In the genomic region with DNA sequence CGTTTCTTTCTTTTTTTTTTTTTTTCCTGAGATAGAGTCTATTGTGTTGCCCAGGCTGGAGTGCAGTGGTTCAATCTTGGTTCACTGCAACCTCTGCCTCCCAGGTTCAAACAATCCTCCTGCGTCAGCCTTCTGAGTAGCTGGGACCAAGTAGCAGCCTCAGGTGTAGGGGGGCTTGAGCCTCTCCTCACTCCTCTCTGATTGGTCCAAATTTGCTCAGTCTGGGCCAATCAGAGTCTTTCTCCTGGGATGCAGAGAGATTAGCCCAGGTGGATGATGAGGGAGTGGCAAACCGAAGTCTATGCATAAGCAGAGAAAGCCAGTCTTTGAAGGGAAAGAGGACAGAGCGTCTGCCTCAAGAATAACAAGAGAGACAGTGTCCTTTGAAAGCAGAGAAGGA, we compare ENCODE assay signal across 22 cellular contexts.
"Had no signal": no experiment of that assay in that cellular context is flagged by ENCODE, and none has a peak within 500 bp of the region (broad histone marks: within the 10 kb centered on the region; RNA-seq: fewer than 3 reads in every experiment).

No MANE protein-coding gene starts in this region.

- H3K9me3 ChIP-seq: esophagus squamous epithelium, gastroesophageal sphincter, neutrophil, psoas muscle, spleen, tibial artery, upper lobe of right lung, vagina had no signal

- H3K27ac ChIP-seq: esophagus squamous epithelium, gastroesophageal sphincter, neutrophil, psoas muscle, spleen, tibial artery, upper lobe of right lung, vagina had no signal

- H3K4me3 Mint-ChIP-seq: naive thymus-derived CD4-positive, alpha-beta T cell; nephron progenitor cell; stimulated activated memory B cell treated with anti-CD40 and anti-IgM and Interleukin-4, amounts not matched to agents 10 μg/mL and 1 μg/mL and 100 μg/mL, for 72 hours; stimulated activated naive CD8-positive, alpha-beta T cell treated with anti-CD3 and anti-CD28 coated beads, Interleukin-15, Interleukin-2, amounts not matched to agents 100 ng/mL and 50 ng/mL, for 24 hours had no signal

- H3K27ac Mint-ChIP-seq: nephron progenitor cell; stimulated activated memory B cell treated with anti-CD40 and anti-IgM and Interleukin-4, amounts not matched to agents 10 μg/mL and 1 μg/mL and 100 μg/mL, for 72 hours; stimulated activated naive CD8-positive, alpha-beta T cell treated with anti-CD3 and anti-CD28 coated beads, Interleukin-15, Interleukin-2, amounts not matched to agents 100 ng/mL and 50 ng/mL, for 24 hours had no signal

- H3K4me1 Mint-ChIP-seq: naive thymus-derived CD4-positive, alpha-beta T cell had no signal

- ATAC-seq: gastroesophageal sphincter; left colon; left ventricle myocardium superior; naive thymus-derived CD4-positive, alpha-beta T cell; psoas muscle; sciatic nerve; stimulated activated memory B cell treated with anti-CD40 and anti-IgM and Interleukin-4, amounts not matched to agents 10 μg/mL and 1 μg/mL and 100 μg/mL, for 72 hours; upper lobe of right lung had no signal

- H3K27me3 ChIP-seq: esophagus squamous epithelium, gastroesophageal sphincter, neutrophil, spleen, tibial artery, upper lobe of right lung, vagina had no signal

- H3K4me3 ChIP-seq: esophagus squamous epithelium, gastroesophageal sphincter, psoas muscle, spleen, tibial artery, upper lobe of right lung, vagina had no signal

- H3K9me3 Mint-ChIP-seq: nephron progenitor cell; stimulated activated memory B cell treated with anti-CD40 and anti-IgM and Interleukin-4, amounts not matched to agents 10 μg/mL and 1 μg/mL and 100 μg/mL, for 72 hours had no signal

- H3K4me1 ChIP-seq: esophagus squamous epithelium, gastroesophageal sphincter, psoas muscle, spleen, tibial artery, upper lobe of right lung, vagina had no signal

- H3K27me3 Mint-ChIP-seq: naive thymus-derived CD4-positive, alpha-beta T cell; stimulated activated memory B cell treated with anti-CD40 and anti-IgM and Interleukin-4, amounts not matched to agents 10 μg/mL and 1 μg/mL and 100 μg/mL, for 72 hours had no signal

- H3K36me3 ChIP-seq: esophagus squamous epithelium, neutrophil, spleen, upper lobe of right lung, vagina had no signal

- DNase-seq: effector memory CD4-positive, alpha-beta T cell; esophagus squamous epithelium; foreskin fibroblast; glutamatergic neuron; left colon; left ventricle myocardium superior; naive thymus-derived CD4-positive, alpha-beta T cell; nephron progenitor cell; psoas muscle; retina; spleen; stimulated activated CD4-positive, alpha-beta T cell treated with anti-CD3 and anti-CD28 coated beads, Interleukin-15, amount 100 ng/mL, for 24 hours; stimulated activated CD4-positive, alpha-beta T cell treated with anti-CD3 and anti-CD28 coated beads, Interleukin-1b, Interleukin-23, amount 100 ng/mL, for 48 hours; stimulated activated CD4-positive, alpha-beta T cell treated with anti-CD3 and anti-CD28 coated beads, Interleukin-4, amount 100 ng/mL, for 24 hours; tibial artery; upper lobe of right lung had no signal
